Comparison of ENCODE assay signal across 8 cellular contexts in the genomic region with DNA sequence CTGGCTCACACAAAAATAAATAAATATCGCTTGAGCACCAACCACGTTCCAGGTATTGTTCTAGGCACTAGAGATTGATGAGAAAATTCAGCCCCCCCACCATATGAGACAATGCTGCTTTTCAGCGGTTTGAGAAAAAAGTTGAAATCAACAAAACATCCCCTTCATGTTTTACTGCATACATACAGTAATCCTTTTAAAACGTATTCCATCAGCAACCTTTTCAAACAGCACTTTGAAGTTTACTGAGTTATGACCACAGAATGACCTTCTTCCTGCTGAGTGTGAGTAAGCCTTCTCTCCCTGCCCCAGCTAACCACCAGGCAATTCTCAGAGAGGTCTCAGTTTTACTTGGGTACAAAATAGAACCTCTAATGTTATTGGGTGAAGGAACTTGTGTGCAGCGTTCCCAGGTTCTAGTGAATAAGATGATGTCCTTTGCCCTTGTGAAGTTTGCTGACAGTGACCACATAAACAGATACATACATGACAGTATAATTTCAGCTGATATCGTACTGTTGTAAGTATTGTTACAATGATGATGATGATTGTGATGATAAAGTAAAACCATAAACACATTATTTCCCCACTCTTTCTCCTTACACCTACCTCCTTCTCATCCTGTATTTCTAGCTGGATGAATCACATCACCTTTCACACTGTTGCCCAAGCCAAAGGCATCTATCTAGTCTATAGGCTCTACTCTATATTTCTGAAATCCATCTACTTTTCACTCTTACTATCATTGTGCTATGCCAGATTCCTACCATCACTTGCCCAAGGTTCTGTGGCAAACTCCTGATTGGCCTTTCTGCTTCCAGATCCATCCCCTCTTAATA.
A peak's percentile ranks its signal among the peaks of the same experiment; 100 is the strongest.
DNase-seq lines count a peak whose midpoint lies in the region; ATAC-seq lines count a peak whose summit lies in the region.

No MANE protein-coding gene starts in this region.

- DNase-seq in stimulated activated CD4-positive, alpha-beta T cell treated with anti-CD3 and anti-CD28 coated beads, Interleukin-15, amount 100 ng/mL, for 24 hours: peak; percentile 30
- no peak for DNase-seq in stimulated activated CD4-positive, alpha-beta T cell treated with anti-CD3 and anti-CD28 coated beads, Interleukin-4, amount 100 ng/mL, for 4 hours
- DNase-seq in Karpas-422 (no peak), brain pericyte (ENCODE audit: low read depth, low spot score) (peak; percentile 89), NCI-H345 treated with DMSO at 0.1 percent for 48 hours (lab: John Stamatoyannopoulos, UW; ENCODE audit: unreplicated experiment) (no peak), NCI-H1092 (lab: John Stamatoyannopoulos, UW) (no peak)

- H3K27ac Mint-ChIP-seq in stimulated activated naive CD8-positive, alpha-beta T cell treated with anti-CD3 and anti-CD28 coated beads, Interleukin-15, Interleukin-2, amounts not matched to agents 100 ng/mL and 50 ng/mL, for 24 hours: peak overlapping the region; percentile 42

- H4K20me1 ChIP-seq in Karpas-422 (ENCODE audit: insufficient read depth, low read depth, low read length): no peaks in the 10 kb centered on the region

- H3K9me2 ChIP-seq in Karpas-422 (replicated peaks; ENCODE audit: insufficient read depth, low read length): no peaks in the 10 kb centered on the region

- no peak for ATAC-seq in GM19328 (IDR thresholded peaks at IDR 0.05; ENCODE audit: unreplicated experiment)

- H3K4me3 ChIP-seq in Karpas-422 (ENCODE audit: low read length): no peak overlapping the region

- H3K9ac ChIP-seq in Karpas-422 (ENCODE audit: low read length): no peak overlapping the region

- H3K27me3 Mint-ChIP-seq in stimulated activated naive CD8-positive, alpha-beta T cell treated with anti-CD3 and anti-CD28 coated beads, Interleukin-15, Interleukin-2, amounts not matched to agents 100 ng/mL and 50 ng/mL, for 24 hours: peaks cover 6% of the 10 kb centered on the region

- H3K36me3 Mint-ChIP-seq in stimulated activated naive CD8-positive, alpha-beta T cell treated with anti-CD3 and anti-CD28 coated beads, Interleukin-15, Interleukin-2, amounts not matched to agents 100 ng/mL and 50 ng/mL, for 24 hours (ENCODE audit: low read depth): no peaks in the 10 kb centered on the region

- H3K27ac ChIP-seq in Karpas-422 (ENCODE audit: low read length): peak overlapping the region; percentile 36; the same call in 1 of the 2 replicates

- H3K79me2 ChIP-seq in Karpas-422 (ENCODE audit: low read length): no peaks in the 10 kb centered on the region

- no peak overlapping the region for H3K4me2 ChIP-seq in Karpas-422 (ENCODE audit: low read depth, low read length, poor library complexity, severe bottlenecking)

- no peaks in the 10 kb centered on the region for H3K36me3 ChIP-seq in Karpas-422 (ENCODE audit: insufficient read depth, low read length)

- peak overlapping the region; percentile 77 for H2AFZ ChIP-seq in Karpas-422 (ENCODE audit: low read length)

- peak overlapping the region; percentile 4 for H3K4me3 Mint-ChIP-seq in stimulated activated naive CD8-positive, alpha-beta T cell treated with anti-CD3 and anti-CD28 coated beads, Interleukin-15, Interleukin-2, amounts not matched to agents 100 ng/mL and 50 ng/mL, for 24 hours

- H3K9me3 Mint-ChIP-seq in stimulated activated naive CD8-positive, alpha-beta T cell treated with anti-CD3 and anti-CD28 coated beads, Interleukin-15, Interleukin-2, amounts not matched to agents 100 ng/mL and 50 ng/mL, for 24 hours: no peaks in the 10 kb centered on the region

- H3K27me3 ChIP-seq in Karpas-422 (ENCODE audit: low read length): no peaks in the 10 kb centered on the region

- H3K9me3 ChIP-seq in Karpas-422 (ENCODE audit: low read length): no peaks in the 10 kb centered on the region

- peaks cover 42% of the 10 kb centered on the region for H3K4me1 Mint-ChIP-seq in stimulated activated naive CD8-positive, alpha-beta T cell treated with anti-CD3 and anti-CD28 coated beads, Interleukin-15, Interleukin-2, amounts not matched to agents 100 ng/mL and 50 ng/mL, for 24 hours (ENCODE audit: low read depth)

- H3K4me1 ChIP-seq in Karpas-422 (ENCODE audit: low read length): peaks cover 39% of the 10 kb centered on the region

Comparison
In these comparisons a context has a peak if more than half of its experiments do, and no peak if none do; other contexts are left out.
1. DNase-seq: peak in stimulated activated CD4-positive, alpha-beta T cell treated with anti-CD3 and anti-CD28 coated beads, Interleukin-15, amount 100 ng/mL, for 24 hours (single experiment) and brain pericyte (single experiment); none in stimulated activated CD4-positive, alpha-beta T cell treated with anti-CD3 and anti-CD28 coated beads, Interleukin-4, amount 100 ng/mL, for 4 hours (0 of 2), Karpas-422 (single experiment), NCI-H345 treated with DMSO at 0.1 percent for 48 hours (single experiment) and NCI-H1092 (single experiment).